In the genomic region with DNA sequence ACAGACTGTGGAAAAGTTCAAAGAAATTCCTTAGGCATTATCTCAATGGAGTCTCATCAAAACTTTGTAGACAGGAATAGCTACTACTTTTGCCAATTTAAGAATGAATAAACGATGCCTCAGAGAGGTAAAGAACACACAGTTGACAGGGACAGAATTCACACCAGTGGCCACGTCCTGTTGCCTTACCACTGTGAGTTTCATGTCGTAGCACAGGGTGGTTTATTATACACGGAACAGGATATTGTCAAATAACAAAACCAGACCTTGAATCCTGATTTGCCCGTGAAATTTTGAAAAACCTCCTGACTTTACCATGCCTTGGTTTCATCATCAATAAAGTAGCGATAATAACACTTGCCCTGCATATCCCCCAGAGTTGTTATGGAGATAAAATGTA, we compare ENCODE assay signal across 1 cellular context.
TF ChIP-seq lines count a peak whose summit lies in the region.

No MANE protein-coding gene starts in this region.

TF ChIP-seq in GM12878, 131 proteins besides CTCF, POLR2A, EP300 and RAD21:
- TF ChIP-seq SUZ12 (IDR thresholded peaks at IDR 0.05; ENCODE audit: unreplicated experiment) = no peak
- no peak for TF ChIP-seq MEF2B (IDR thresholded peaks at IDR 0.05; ENCODE audit: partially characterized antibody, poor library complexity, severe bottlenecking)
- no peak for TF ChIP-seq MYC (IDR thresholded peaks at IDR 0.05; ENCODE audit: insufficient read depth, insufficient read length, insufficient replicate concordance, low read length, severe bottlenecking)
- TF ChIP-seq LARP7 (IDR thresholded peaks at IDR 0.05) = no peak
- TF ChIP-seq, protein P1, sequence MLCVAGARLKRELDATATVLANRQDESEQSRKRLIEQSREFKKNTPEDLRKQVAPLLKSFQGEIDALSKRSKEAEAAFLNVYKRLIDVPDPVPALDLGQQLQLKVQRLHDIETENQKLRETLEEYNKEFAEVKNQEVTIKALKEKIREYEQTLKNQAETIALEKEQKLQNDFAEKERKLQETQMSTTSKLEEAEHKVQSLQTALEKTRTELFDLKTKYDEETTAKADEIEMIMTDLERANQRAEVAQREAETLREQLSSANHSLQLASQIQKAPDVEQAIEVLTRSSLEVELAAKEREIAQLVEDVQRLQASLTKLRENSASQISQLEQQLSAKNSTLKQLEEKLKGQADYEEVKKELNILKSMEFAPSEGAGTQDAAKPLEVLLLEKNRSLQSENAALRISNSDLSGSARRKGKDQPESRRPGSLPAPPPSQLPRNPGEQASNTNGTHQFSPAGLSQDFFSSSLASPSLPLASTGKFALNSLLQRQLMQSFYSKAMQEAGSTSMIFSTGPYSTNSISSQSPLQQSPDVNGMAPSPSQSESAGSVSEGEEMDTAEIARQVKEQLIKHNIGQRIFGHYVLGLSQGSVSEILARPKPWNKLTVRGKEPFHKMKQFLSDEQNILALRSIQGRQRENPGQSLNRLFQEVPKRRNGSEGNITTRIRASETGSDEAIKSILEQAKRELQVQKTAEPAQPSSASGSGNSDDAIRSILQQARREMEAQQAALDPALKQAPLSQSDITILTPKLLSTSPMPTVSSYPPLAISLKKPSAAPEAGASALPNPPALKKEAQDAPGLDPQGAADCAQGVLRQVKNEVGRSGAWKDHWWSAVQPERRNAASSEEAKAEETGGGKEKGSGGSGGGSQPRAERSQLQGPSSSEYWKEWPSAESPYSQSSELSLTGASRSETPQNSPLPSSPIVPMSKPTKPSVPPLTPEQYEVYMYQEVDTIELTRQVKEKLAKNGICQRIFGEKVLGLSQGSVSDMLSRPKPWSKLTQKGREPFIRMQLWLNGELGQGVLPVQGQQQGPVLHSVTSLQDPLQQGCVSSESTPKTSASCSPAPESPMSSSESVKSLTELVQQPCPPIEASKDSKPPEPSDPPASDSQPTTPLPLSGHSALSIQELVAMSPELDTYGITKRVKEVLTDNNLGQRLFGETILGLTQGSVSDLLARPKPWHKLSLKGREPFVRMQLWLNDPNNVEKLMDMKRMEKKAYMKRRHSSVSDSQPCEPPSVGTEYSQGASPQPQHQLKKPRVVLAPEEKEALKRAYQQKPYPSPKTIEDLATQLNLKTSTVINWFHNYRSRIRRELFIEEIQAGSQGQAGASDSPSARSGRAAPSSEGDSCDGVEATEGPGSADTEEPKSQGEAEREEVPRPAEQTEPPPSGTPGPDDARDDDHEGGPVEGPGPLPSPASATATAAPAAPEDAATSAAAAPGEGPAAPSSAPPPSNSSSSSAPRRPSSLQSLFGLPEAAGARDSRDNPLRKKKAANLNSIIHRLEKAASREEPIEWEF (IDR thresholded peaks at IDR 0.05; ENCODE audit: insufficient replicate concordance, low read depth, low read length) = no peak
- TF ChIP-seq, protein P2, sequence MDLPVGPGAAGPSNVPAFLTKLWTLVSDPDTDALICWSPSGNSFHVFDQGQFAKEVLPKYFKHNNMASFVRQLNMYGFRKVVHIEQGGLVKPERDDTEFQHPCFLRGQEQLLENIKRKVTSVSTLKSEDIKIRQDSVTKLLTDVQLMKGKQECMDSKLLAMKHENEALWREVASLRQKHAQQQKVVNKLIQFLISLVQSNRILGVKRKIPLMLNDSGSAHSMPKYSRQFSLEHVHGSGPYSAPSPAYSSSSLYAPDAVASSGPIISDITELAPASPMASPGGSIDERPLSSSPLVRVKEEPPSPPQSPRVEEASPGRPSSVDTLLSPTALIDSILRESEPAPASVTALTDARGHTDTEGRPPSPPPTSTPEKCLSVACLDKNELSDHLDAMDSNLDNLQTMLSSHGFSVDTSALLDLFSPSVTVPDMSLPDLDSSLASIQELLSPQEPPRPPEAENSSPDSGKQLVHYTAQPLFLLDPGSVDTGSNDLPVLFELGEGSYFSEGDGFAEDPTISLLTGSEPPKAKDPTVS (IDR thresholded peaks at IDR 0.05; ENCODE audit: low read depth, low read length) = no peak
- no peak for TF ChIP-seq ZNF217 (IDR thresholded peaks at IDR 0.05)
- no peak for TF ChIP-seq MYB (IDR thresholded peaks at IDR 0.05; ENCODE audit: borderline replicate concordance, low read depth, low read length)
- TF ChIP-seq SRF (IDR thresholded peaks at IDR 0.05; ENCODE audit: low read depth in 2 of 2, low read length in 2 of 2) = no peak
- no peak for TF ChIP-seq CBX3 (IDR thresholded peaks at IDR 0.05; ENCODE audit: borderline replicate concordance, low read depth)
- no peak for TF ChIP-seq POU2F2 (IDR thresholded peaks at IDR 0.05; ENCODE audit: borderline replicate concordance, low read depth, low read length)
- TF ChIP-seq RBBP5 (conservative IDR thresholded peaks at IDR 0.05) = no peak
- no peak for TF ChIP-seq RFX5 (IDR thresholded peaks at IDR 0.05; ENCODE audit: low read depth, low read length)
- TF ChIP-seq WRNIP1 (IDR thresholded peaks at IDR 0.05; ENCODE audit: borderline replicate concordance, low read depth, low read length) = no peak
- no peak for TF ChIP-seq FOXK2 (IDR thresholded peaks at IDR 0.05)
